ENCODE assay signal across 20 cellular contexts in genomic region chr5:154801083-154801482, GRCh38. TPM values are rescaled to one million over a fixed set of nuclear protein-coding genes. Genes with fewer than 3 reads are reported as not detected.
A peak's percentile ranks its signal among the peaks of the same experiment; 100 is the strongest.
DNase-seq lines count a peak whose midpoint lies in the region; ATAC-seq, FAIRE-seq and TF ChIP-seq lines count a peak whose summit lies in the region.
"Had no signal": no experiment of that assay in that cellular context is flagged by ENCODE, and none has a peak within 500 bp of the region (broad histone marks: within the 10 kb centered on the region; RNA-seq: fewer than 3 reads in every experiment).

No MANE protein-coding gene starts in this region.

- CTCF ChIA-PET in AG04450 (lab: Charles Lee) = interaction anchor here (1.4 kb wide), 1 partner anchor 10 kb away, joined by 4 read pairs; no protein-coding TSS in a partner anchor

- FAIRE-seq in H54 (lab: Jason Lieb, UNC) = no peak

- no peak for TF ChIP-seq CTCF in AG04450 (IDR thresholded peaks at IDR 0.05; ENCODE audit: low read depth, low read length)

- H3K4me3 Mint-ChIP-seq in stimulated activated effector memory CD8-positive, alpha-beta T cell treated with anti-CD3 and anti-CD28 coated beads, Interleukin-12 subunit alpha, Interleukin-12 subunit beta, amount 100 ng/mL, for 72 hours = no peak overlapping the region
- H3K4me3 Mint-ChIP-seq in activated T-helper 1 cell treated with anti-CD3 and anti-CD28 coated beads, Interleukin-12 subunit alpha, Interleukin-12 subunit beta, Interleukin-2, Interleukin-4 antibody, amounts not matched to agents 30 ng/mL and 10 ng/mL and 1 ng/mL, durations not matched to agents 14 hours and 24 hours and 36 hours = no peak overlapping the region
- no peak overlapping the region for H3K4me3 Mint-ChIP-seq in stimulated activated naive B cell treated with anti-CD40 and anti-IgM and Interleukin-4, amounts not matched to agents 10 μg/mL and 1 μg/mL and 100 μg/mL, for 72 hours
- H3K4me3 Mint-ChIP-seq: activated B cell treated with CpG ODN at 0.5 μM for 24 hours, B cell had no signal

- H3K27me3 ChIP-seq in AG04450 (ENCODE audit: control insufficient read depth, insufficient read depth, low read length) = no peaks in the 10 kb centered on the region
- H3K27me3 ChIP-seq in MG63 = no peaks in the 10 kb centered on the region
- H3K27me3 ChIP-seq: hepatocyte, Peyer's patch had no signal

- no peak for TF ChIP-seq POLR2A in H54 (IDR thresholded peaks at IDR 0.05; ENCODE audit: low read depth, low read length)

- no peaks in the 10 kb centered on the region for H3K9me3 Mint-ChIP-seq in stimulated activated effector memory CD8-positive, alpha-beta T cell treated with anti-CD3 and anti-CD28 coated beads, Interleukin-12 subunit alpha, Interleukin-12 subunit beta, amount 100 ng/mL, for 72 hours
- H3K9me3 Mint-ChIP-seq in activated T-helper 1 cell treated with anti-CD3 and anti-CD28 coated beads, Interleukin-12 subunit alpha, Interleukin-12 subunit beta, Interleukin-2, Interleukin-4 antibody, amounts not matched to agents 30 ng/mL and 10 ng/mL and 1 ng/mL, durations not matched to agents 14 hours and 24 hours and 36 hours = no peaks in the 10 kb centered on the region
- no peaks in the 10 kb centered on the region for H3K9me3 Mint-ChIP-seq in stimulated activated naive B cell treated with anti-CD40 and anti-IgM and Interleukin-4, amounts not matched to agents 10 μg/mL and 1 μg/mL and 100 μg/mL, for 72 hours
- H3K9me3 Mint-ChIP-seq: activated B cell treated with CpG ODN at 0.5 μM for 24 hours had no signal

- no peak overlapping the region for H3K27ac Mint-ChIP-seq in stimulated activated effector memory CD8-positive, alpha-beta T cell treated with anti-CD3 and anti-CD28 coated beads, Interleukin-12 subunit alpha, Interleukin-12 subunit beta, amount 100 ng/mL, for 72 hours
- no peak overlapping the region for H3K27ac Mint-ChIP-seq in activated T-helper 1 cell treated with anti-CD3 and anti-CD28 coated beads, Interleukin-12 subunit alpha, Interleukin-12 subunit beta, Interleukin-2, Interleukin-4 antibody, amounts not matched to agents 30 ng/mL and 10 ng/mL and 1 ng/mL, durations not matched to agents 14 hours and 24 hours and 36 hours
- H3K27ac Mint-ChIP-seq in stimulated activated naive B cell treated with anti-CD40 and anti-IgM and Interleukin-4, amounts not matched to agents 10 μg/mL and 1 μg/mL and 100 μg/mL, for 72 hours = no peak overlapping the region
- H3K27ac Mint-ChIP-seq: activated B cell treated with CpG ODN at 0.5 μM for 24 hours, B cell had no signal

- no peaks in the 10 kb centered on the region for H3K27me3 Mint-ChIP-seq in activated T-helper 1 cell treated with anti-CD3 and anti-CD28 coated beads, Interleukin-12 subunit alpha, Interleukin-12 subunit beta, Interleukin-2, Interleukin-4 antibody, amounts not matched to agents 30 ng/mL and 10 ng/mL and 1 ng/mL, durations not matched to agents 14 hours and 24 hours and 36 hours (ENCODE audit: insufficient read depth)
- H3K27me3 Mint-ChIP-seq in stimulated activated naive B cell treated with anti-CD40 and anti-IgM and Interleukin-4, amounts not matched to agents 10 μg/mL and 1 μg/mL and 100 μg/mL, for 72 hours = no peaks in the 10 kb centered on the region
- H3K27me3 Mint-ChIP-seq: activated B cell treated with CpG ODN at 0.5 μM for 24 hours, B cell had no signal

- peaks cover 100% of the 10 kb centered on the region for H3K36me3 Mint-ChIP-seq in stimulated activated effector memory CD8-positive, alpha-beta T cell treated with anti-CD3 and anti-CD28 coated beads, Interleukin-12 subunit alpha, Interleukin-12 subunit beta, amount 100 ng/mL, for 72 hours
- peaks cover 71% of the 10 kb centered on the region for H3K36me3 Mint-ChIP-seq in activated T-helper 1 cell treated with anti-CD3 and anti-CD28 coated beads, Interleukin-12 subunit alpha, Interleukin-12 subunit beta, Interleukin-2, Interleukin-4 antibody, amounts not matched to agents 30 ng/mL and 10 ng/mL and 1 ng/mL, durations not matched to agents 14 hours and 24 hours and 36 hours (ENCODE audit: low read depth)
- H3K36me3 Mint-ChIP-seq in stimulated activated naive B cell treated with anti-CD40 and anti-IgM and Interleukin-4, amounts not matched to agents 10 μg/mL and 1 μg/mL and 100 μg/mL, for 72 hours = peaks cover 45 to 79% of the 10 kb centered on the region in 2 donors

- ATAC-seq in stimulated activated effector memory CD8-positive, alpha-beta T cell treated with anti-CD3 and anti-CD28 coated beads, Interleukin-12 subunit alpha, Interleukin-12 subunit beta, amount 100 ng/mL, for 72 hours = no peak
- ATAC-seq in stimulated activated naive B cell treated with anti-CD40 and anti-IgM and Interleukin-4, amounts not matched to agents 10 μg/mL and 1 μg/mL and 100 μg/mL, for 72 hours (replicated peaks) = no peak

- intact Hi-C loops in activated T-helper 1 cell treated with anti-CD3 and anti-CD28 coated beads, Interleukin-12 subunit alpha, Interleukin-12 subunit beta, Interleukin-2, Interleukin-4 antibody, amounts not matched to agents 30 ng/mL and 10 ng/mL and 1 ng/mL, durations not matched to agents 14 hours and 24 hours and 36 hours (cut with micrococcal nuclease) = no loop called here

- peak; percentile 44 for DNase-seq in AG04450 (ENCODE audit: low read depth, low spot score)
- peak; percentile 17 for DNase-seq in H54 (ENCODE audit: insufficient read length, low spot score)
- DNase-seq in amniotic epithelial cell (ENCODE audit: low read depth) = peak; percentile 49
- DNase-seq in glomerular visceral epithelial cell (ENCODE audit: extremely low spot score) = peak; percentile 68
- no peak for DNase-seq in stimulated activated effector memory CD8-positive, alpha-beta T cell treated with anti-CD3 and anti-CD28 coated beads, Interleukin-12 subunit alpha, Interleukin-12 subunit beta, amount 100 ng/mL, for 72 hours (ENCODE audit: low spot score in 2 of 2)
- no peak for DNase-seq in activated T-helper 1 cell treated with anti-CD3 and anti-CD28 coated beads, Interleukin-12 subunit alpha, Interleukin-12 subunit beta, Interleukin-2, Interleukin-4 antibody, amounts not matched to agents 30 ng/mL and 10 ng/mL and 1 ng/mL, durations not matched to agents 14 hours and 24 hours and 36 hours (ENCODE audit: low spot score)
- DNase-seq in MG63 = no peak
- no peak for DNase-seq in stimulated activated naive B cell treated with anti-CD40 and anti-IgM and Interleukin-4, amounts not matched to agents 10 μg/mL and 1 μg/mL and 100 μg/mL, for 72 hours
- DNase-seq: activated B cell treated with CpG ODN at 0.5 μM for 24 hours; activated CD8-positive, alpha-beta memory T cell treated with anti-CD3 and anti-CD28 coated beads, Interleukin-2, amount 50 U/mL, for 48 hours; DMS 273 treated with DMSO at 0.1 percent for 48 hours; kidney glomerular epithelial cell; NCI-H1105; NCI-H748 treated with DMSO at 0.1 percent for 48 hours; stimulated activated CD4-positive, alpha-beta T cell treated with anti-CD3 and anti-CD28 coated beads, Interleukin-12 subunit alpha, Interleukin-12 subunit beta, amount 100 ng/mL, for 4 hours had no signal

- no peaks in the 10 kb centered on the region for H3K9me3 ChIP-seq in AG04450 (ENCODE audit: control insufficient read depth, insufficient read depth, low read length)
- no peaks in the 10 kb centered on the region for H3K9me3 ChIP-seq in MG63
- H3K9me3 ChIP-seq: Peyer's patch had no signal

- POLR2A ChIA-PET in AG04450 (lab: Yijun Ruan, JAX) = no interaction called here

- H3K4me3 ChIP-seq in AG04450 (ENCODE audit: low read depth, low read length) (no peak overlapping the region), MG63 (no peak overlapping the region)
- H3K4me3 ChIP-seq: hepatocyte, Peyer's patch had no signal

- H3K36me3 ChIP-seq in MG63 = peaks cover 99% of the 10 kb centered on the region

- H3K27ac ChIP-seq in AG04450 (ENCODE audit: low read depth, low read length) = no peak overlapping the region
- H3K27ac ChIP-seq: hepatocyte, HL-60, KMS-11, Peyer's patch had no signal

- H3K4me1 Mint-ChIP-seq in stimulated activated effector memory CD8-positive, alpha-beta T cell treated with anti-CD3 and anti-CD28 coated beads, Interleukin-12 subunit alpha, Interleukin-12 subunit beta, amount 100 ng/mL, for 72 hours = peaks cover 18% of the 10 kb centered on the region
- peaks cover 30% of the 10 kb centered on the region for H3K4me1 Mint-ChIP-seq in activated T-helper 1 cell treated with anti-CD3 and anti-CD28 coated beads, Interleukin-12 subunit alpha, Interleukin-12 subunit beta, Interleukin-2, Interleukin-4 antibody, amounts not matched to agents 30 ng/mL and 10 ng/mL and 1 ng/mL, durations not matched to agents 14 hours and 24 hours and 36 hours (ENCODE audit: low read depth)
- H3K4me1 Mint-ChIP-seq in stimulated activated naive B cell treated with anti-CD40 and anti-IgM and Interleukin-4, amounts not matched to agents 10 μg/mL and 1 μg/mL and 100 μg/mL, for 72 hours = no peaks in the 10 kb centered on the region
- H3K4me1 Mint-ChIP-seq: activated B cell treated with CpG ODN at 0.5 μM for 24 hours, B cell had no signal

RNA-seq across cellular contexts. Expression of gene LARP1, which starts 45.9 kb away (rescaled TPM):
- polyA plus RNA-seq in AG04450 (2011; rRNA removed) = 54.9 and 64.9 TPM in 2 replicates
- 93.4 and 94.0 TPM in 2 replicates for polyA minus RNA-seq in AG04450 (2011; rRNA and poly(A)+ RNA removed)
- 335 and 338 TPM in 2 replicates for total RNA-seq in activated T-helper 1 cell treated with anti-CD3 and anti-CD28 coated beads, Interleukin-12 subunit alpha, Interleukin-12 subunit beta, Interleukin-2, Interleukin-4 antibody, amounts not matched to agents 30 ng/mL and 10 ng/mL and 1 ng/mL, durations not matched to agents 14 hours and 24 hours and 36 hours
- total RNA-seq in MG63 (2014; rRNA removed; shearing (Covaris generic); ENCODE audit: low replicate concordance) = 30.4 and 36.5 TPM in 2 replicates

RNA-seq across cellular contexts. Expression of gene FAXDC2, which starts 49.3 kb away (rescaled TPM):
- polyA plus RNA-seq in AG04450 (2011; rRNA removed) = 21.1 and 22.7 TPM in 2 replicates
- polyA minus RNA-seq in AG04450 (2011; rRNA and poly(A)+ RNA removed) = 23.6 and 24.9 TPM in 2 replicates
- total RNA-seq in activated T-helper 1 cell treated with anti-CD3 and anti-CD28 coated beads, Interleukin-12 subunit alpha, Interleukin-12 subunit beta, Interleukin-2, Interleukin-4 antibody, amounts not matched to agents 30 ng/mL and 10 ng/mL and 1 ng/mL, durations not matched to agents 14 hours and 24 hours and 36 hours = not detected in 2 replicates
- total RNA-seq in MG63 (2014; rRNA removed; shearing (Covaris generic); ENCODE audit: low replicate concordance) = 0.54 TPM in 1 of 2 replicates, not detected in the other
- total RNA-seq: activated B cell treated with CpG ODN at 0.5 μM for 24 hours, B cell had no signal

RNA-seq across cellular contexts. Expression of gene CNOT8, which starts 57.3 kb away (rescaled TPM):
- 41.0 and 51.8 TPM in 2 replicates for polyA plus RNA-seq in AG04450 (2011; rRNA removed)
- polyA minus RNA-seq in AG04450 (2011; rRNA and poly(A)+ RNA removed) = 30.5 and 31.3 TPM in 2 replicates
- 55.7 and 60.7 TPM in 2 replicates for total RNA-seq in activated T-helper 1 cell treated with anti-CD3 and anti-CD28 coated beads, Interleukin-12 subunit alpha, Interleukin-12 subunit beta, Interleukin-2, Interleukin-4 antibody, amounts not matched to agents 30 ng/mL and 10 ng/mL and 1 ng/mL, durations not matched to agents 14 hours and 24 hours and 36 hours
- total RNA-seq in MG63 (2014; rRNA removed; shearing (Covaris generic); ENCODE audit: low replicate concordance) = 67.0 and 70.7 TPM in 2 replicates

Comparison
In these comparisons a context has a peak if more than half of its experiments do, and no peak if none do; other contexts are left out.
1. DNase-seq: peak in AG04450 (single experiment), H54 (single experiment), amniotic epithelial cell (single experiment) and glomerular visceral epithelial cell (single experiment); none in stimulated activated effector memory CD8-positive, alpha-beta T cell treated with anti-CD3 and anti-CD28 coated beads, Interleukin-12 subunit alpha, Interleukin-12 subunit beta, amount 100 ng/mL, for 72 hours (0 of 2), activated T-helper 1 cell treated with anti-CD3 and anti-CD28 coated beads, Interleukin-12 subunit alpha, Interleukin-12 subunit beta, Interleukin-2, Interleukin-4 antibody, amounts not matched to agents 30 ng/mL and 10 ng/mL and 1 ng/mL, durations not matched to agents 14 hours and 24 hours and 36 hours (single experiment), MG63 (single experiment) and stimulated activated naive B cell treated with anti-CD40 and anti-IgM and Interleukin-4, amounts not matched to agents 10 μg/mL and 1 μg/mL and 100 μg/mL, for 72 hours (single experiment).